In the genomic region with DNA sequence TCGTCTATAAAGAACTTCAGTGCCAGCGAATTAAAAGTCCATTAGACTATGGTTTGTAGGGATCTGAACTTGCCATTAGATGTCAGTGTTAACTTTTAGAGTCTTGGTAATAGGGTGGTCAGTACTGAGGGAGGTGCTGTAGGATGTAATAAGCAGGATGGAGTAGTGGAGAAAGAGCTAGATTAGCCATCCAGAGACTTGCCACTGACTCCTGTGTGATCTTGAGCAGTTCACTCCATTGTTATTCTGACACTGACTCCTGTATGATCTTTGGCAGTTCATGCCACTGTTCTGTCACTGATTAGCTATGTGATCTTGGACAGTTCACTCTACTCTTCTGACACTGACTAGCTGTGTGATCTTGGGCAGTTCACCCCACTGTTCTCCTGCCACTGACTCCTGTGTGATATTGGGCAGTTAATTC, we compare ENCODE assay signal across 9 cellular contexts.
DNase-seq lines count a peak whose midpoint lies in the region; ATAC-seq and TF ChIP-seq lines count a peak whose summit lies in the region.
"Had no signal": no experiment of that assay in that cellular context is flagged by ENCODE, and none has a peak within 500 bp of the region (broad histone marks: within the 10 kb centered on the region; RNA-seq: fewer than 3 reads in every experiment).

No MANE protein-coding gene starts in this region.

- no peak overlapping the region for H3K4me3 ChIP-seq in fibroblast of mammary gland (ENCODE audit: control insufficient read depth, low read depth, low read length)

- H3K4me1 Mint-ChIP-seq in osteocyte (ENCODE audit: unreplicated experiment): peaks cover 7% of the 10 kb centered on the region
- no peaks in the 10 kb centered on the region for H3K4me1 Mint-ChIP-seq in activated CD8-positive, alpha-beta T cell treated with anti-CD3 and anti-CD28 coated beads, Interleukin-2, amount 10 ng/mL, durations not matched to agents 7 days and 5 days (ENCODE audit: low read depth)
- no peaks in the 10 kb centered on the region for H3K4me1 Mint-ChIP-seq in activated CD4-positive, alpha-beta memory T cell treated with anti-CD3 and anti-CD28 coated beads, Interleukin-2, amount 10 ng/mL, durations not matched to agents 7 days and 5 days

- no peaks in the 10 kb centered on the region for H3K27me3 Mint-ChIP-seq in osteocyte (ENCODE audit: unreplicated experiment)
- H3K27me3 Mint-ChIP-seq in activated CD8-positive, alpha-beta T cell treated with anti-CD3 and anti-CD28 coated beads, Interleukin-2, amount 10 ng/mL, durations not matched to agents 7 days and 5 days (ENCODE audit: low read depth): no peaks in the 10 kb centered on the region
- no peaks in the 10 kb centered on the region for H3K27me3 Mint-ChIP-seq in activated CD4-positive, alpha-beta memory T cell treated with anti-CD3 and anti-CD28 coated beads, Interleukin-2, amount 10 ng/mL, durations not matched to agents 7 days and 5 days

- peaks cover 41% of the 10 kb centered on the region for H3K9me3 Mint-ChIP-seq in osteocyte (ENCODE audit: unreplicated experiment)
- H3K9me3 Mint-ChIP-seq in activated CD8-positive, alpha-beta T cell treated with anti-CD3 and anti-CD28 coated beads, Interleukin-2, amount 10 ng/mL, durations not matched to agents 7 days and 5 days (ENCODE audit: insufficient read depth): peaks cover 10% of the 10 kb centered on the region
- H3K9me3 Mint-ChIP-seq in activated CD4-positive, alpha-beta memory T cell treated with anti-CD3 and anti-CD28 coated beads, Interleukin-2, amount 10 ng/mL, durations not matched to agents 7 days and 5 days: peaks cover 3% of the 10 kb centered on the region

- peaks cover 46% of the 10 kb centered on the region for H3K36me3 Mint-ChIP-seq in osteocyte (ENCODE audit: unreplicated experiment)
- H3K36me3 Mint-ChIP-seq in activated CD8-positive, alpha-beta T cell treated with anti-CD3 and anti-CD28 coated beads, Interleukin-2, amount 10 ng/mL, durations not matched to agents 7 days and 5 days (ENCODE audit: low read depth): peaks cover 30% of the 10 kb centered on the region
- H3K36me3 Mint-ChIP-seq in activated CD4-positive, alpha-beta memory T cell treated with anti-CD3 and anti-CD28 coated beads, Interleukin-2, amount 10 ng/mL, durations not matched to agents 7 days and 5 days (ENCODE audit: low read depth): peaks cover 37% of the 10 kb centered on the region

- TF ChIP-seq CTCF in fibroblast of mammary gland (conservative IDR thresholded peaks at IDR 0.05; ENCODE audit: control insufficient read depth, insufficient read depth, low read depth, low read length): peak; percentile 66
- peak; percentile 74 for TF ChIP-seq CTCF in osteocyte (IDR thresholded peaks at IDR 0.05)

- ATAC-seq in GM18867 (IDR thresholded peaks at IDR 0.05; ENCODE audit: unreplicated experiment): no peak
- ATAC-seq in activated CD8-positive, alpha-beta T cell treated with anti-CD3 and anti-CD28 coated beads, Interleukin-2, amount 10 ng/mL, durations not matched to agents 7 days and 5 days: no peak

- H3K27ac Mint-ChIP-seq in osteocyte (ENCODE audit: unreplicated experiment): peak overlapping the region; percentile 63
- H3K27ac Mint-ChIP-seq in activated CD8-positive, alpha-beta T cell treated with anti-CD3 and anti-CD28 coated beads, Interleukin-2, amount 10 ng/mL, durations not matched to agents 7 days and 5 days: no peak overlapping the region
- no peak overlapping the region for H3K27ac Mint-ChIP-seq in activated CD4-positive, alpha-beta memory T cell treated with anti-CD3 and anti-CD28 coated beads, Interleukin-2, amount 10 ng/mL, durations not matched to agents 7 days and 5 days

- POLR2A ChIA-PET in activated CD8-positive, alpha-beta T cell treated with anti-CD3 and anti-CD28 coated beads, Interleukin-2, amount 10 ng/mL, durations not matched to agents 7 days and 5 days (lab: Charles Lee): no interaction called here
- POLR2A ChIA-PET in activated CD4-positive, alpha-beta memory T cell treated with anti-CD3 and anti-CD28 coated beads, Interleukin-2, amount 10 ng/mL, durations not matched to agents 7 days and 5 days (lab: Charles Lee): interaction anchor here (1.1 to 1.2 kb wide), 2 partner anchors 9 to 13 kb away, joined by 3 read pairs; no protein-coding TSS in a partner anchor

- DNase-seq in GM04503 (ENCODE audit: low read depth): peak; percentile 28
- peak; percentile 27 for DNase-seq in NCI-H69 (lab: John Stamatoyannopoulos, UW)
- peak; percentile 83 for DNase-seq in fibroblast of mammary gland (ENCODE audit: low read depth)
- no peak for DNase-seq in osteocyte (ENCODE audit: extremely low spot score, unreplicated experiment)
- DNase-seq in activated CD8-positive, alpha-beta T cell treated with anti-CD3 and anti-CD28 coated beads, Interleukin-2, amount 10 ng/mL, durations not matched to agents 7 days and 5 days: no peak
- DNase-seq in activated CD4-positive, alpha-beta memory T cell treated with anti-CD3 and anti-CD28 coated beads, Interleukin-2, amount 10 ng/mL, durations not matched to agents 7 days and 5 days: no peak
- no peak for DNase-seq in activated CD8-positive, alpha-beta memory T cell treated with anti-CD3 and anti-CD28 coated beads, Interleukin-2, amount 50 U/mL, for 4 hours
- DNase-seq: activated naive CD4-positive, alpha-beta T cell had no signal

- CTCF ChIA-PET in activated CD8-positive, alpha-beta T cell treated with anti-CD3 and anti-CD28 coated beads, Interleukin-2, amount 10 ng/mL, durations not matched to agents 7 days and 5 days (lab: Charles Lee): interaction anchor here (1.0 to 1.9 kb wide), 7 partner anchors 8 to 188 kb away, joined by 3 to 7 read pairs (median 4); no protein-coding TSS in a partner anchor
- CTCF ChIA-PET in activated CD4-positive, alpha-beta memory T cell treated with anti-CD3 and anti-CD28 coated beads, Interleukin-2, amount 10 ng/mL, durations not matched to agents 7 days and 5 days (lab: Charles Lee): interaction anchor here (0.6 to 4.5 kb wide), 2 partner anchors 23 to 86 kb away, joined by 4 to 18 read pairs; no protein-coding TSS in a partner anchor

- no peak overlapping the region for H3K4me3 Mint-ChIP-seq in osteocyte (ENCODE audit: unreplicated experiment)
- no peak overlapping the region for H3K4me3 Mint-ChIP-seq in activated CD8-positive, alpha-beta T cell treated with anti-CD3 and anti-CD28 coated beads, Interleukin-2, amount 10 ng/mL, durations not matched to agents 7 days and 5 days
- H3K4me3 Mint-ChIP-seq in activated CD4-positive, alpha-beta memory T cell treated with anti-CD3 and anti-CD28 coated beads, Interleukin-2, amount 10 ng/mL, durations not matched to agents 7 days and 5 days: no peak overlapping the region

Comparison
In these comparisons a context has a peak if more than half of its experiments do, and no peak if none do; other contexts are left out.
1. DNase-seq: peak in GM04503 (single experiment), NCI-H69 (single experiment) and fibroblast of mammary gland (single experiment); none in osteocyte (single experiment), activated CD8-positive, alpha-beta T cell treated with anti-CD3 and anti-CD28 coated beads, Interleukin-2, amount 10 ng/mL, durations not matched to agents 7 days and 5 days (single experiment), activated CD4-positive, alpha-beta memory T cell treated with anti-CD3 and anti-CD28 coated beads, Interleukin-2, amount 10 ng/mL, durations not matched to agents 7 days and 5 days (single experiment) and activated CD8-positive, alpha-beta memory T cell treated with anti-CD3 and anti-CD28 coated beads, Interleukin-2, amount 50 U/mL, for 4 hours (single experiment).